1 cellular context compared by ENCODE assay signal in genomic region chr20:36199293-36200257, GRCh38.
TF ChIP-seq lines count a peak whose summit lies in the region.

No MANE protein-coding gene starts in this region.

TF ChIP-seq in HepG2, 621 proteins besides CTCF, POLR2A, EP300 and RAD21 (continued from another document and continues in another):
- TF ChIP-seq, protein P1, sequence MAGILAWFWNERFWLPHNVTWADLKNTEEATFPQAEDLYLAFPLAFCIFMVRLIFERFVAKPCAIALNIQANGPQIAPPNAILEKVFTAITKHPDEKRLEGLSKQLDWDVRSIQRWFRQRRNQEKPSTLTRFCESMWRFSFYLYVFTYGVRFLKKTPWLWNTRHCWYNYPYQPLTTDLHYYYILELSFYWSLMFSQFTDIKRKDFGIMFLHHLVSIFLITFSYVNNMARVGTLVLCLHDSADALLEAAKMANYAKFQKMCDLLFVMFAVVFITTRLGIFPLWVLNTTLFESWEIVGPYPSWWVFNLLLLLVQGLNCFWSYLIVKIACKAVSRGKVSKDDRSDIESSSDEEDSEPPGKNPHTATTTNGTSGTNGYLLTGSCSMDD (CRISPR knock-in tag; IDR thresholded peaks at IDR 0.05) = no peak
- TF ChIP-seq MTF2 (CRISPR knock-in tag; IDR thresholded peaks at IDR 0.05; ENCODE audit: borderline replicate concordance) (no peak), ETV6 (CRISPR knock-in tag; conservative IDR thresholded peaks at IDR 0.05) (no peak; the same call in 1 of the 2 replicates), KMT2A (CRISPR knock-in tag; IDR thresholded peaks at IDR 0.05) (0 out of 2 replicates have a peak, but pooled peaks have one; percentile 19), ZNF260 (CRISPR knock-in tag; IDR thresholded peaks at IDR 0.05; ENCODE audit: borderline replicate concordance, low read depth) (no peak), ZNF782 (CRISPR knock-in tag; IDR thresholded peaks at IDR 0.05; ENCODE audit: borderline replicate concordance) (no peak), SMYD3 (CRISPR knock-in tag; IDR thresholded peaks at IDR 0.05) (no peak), ASH2L (IDR thresholded peaks at IDR 0.05; ENCODE audit: insufficient read length, low read depth, low read length) (no peak), POGK (CRISPR knock-in tag; conservative IDR thresholded peaks at IDR 0.05) (no peak), HES4 (CRISPR knock-in tag; IDR thresholded peaks at IDR 0.05; ENCODE audit: borderline replicate concordance) (no peak), REL (CRISPR knock-in tag; conservative IDR thresholded peaks at IDR 0.05) (no peak), GATAD2A (CRISPR knock-in tag; IDR thresholded peaks at IDR 0.05) (peak; percentile 57; the same call in 1 of the 2 replicates), CBX5 (CRISPR knock-in tag; IDR thresholded peaks at IDR 0.05; ENCODE audit: borderline replicate concordance) (no peak; the same call in 1 of the 2 replicates), YY1 (IDR thresholded peaks at IDR 0.05; ENCODE audit: insufficient read depth, insufficient replicate concordance, low read depth, low read length) (no peak), ZNF766 (CRISPR knock-in tag; IDR thresholded peaks at IDR 0.05; ENCODE audit: borderline replicate concordance) (0 out of 2 replicates have a peak, but pooled peaks have one; percentile 13), TGIF2 (CRISPR knock-in tag; IDR thresholded peaks at IDR 0.05) (peak; percentile 66; the same call in 1 of the 2 replicates), TP53 (CRISPR knock-in tag; conservative IDR thresholded peaks at IDR 0.05) (no peak), ZNF713 (CRISPR knock-in tag; IDR thresholded peaks at IDR 0.05) (no peak), ZNF891 (CRISPR knock-in tag; IDR thresholded peaks at IDR 0.05) (0 out of 2 replicates have a peak, but pooled peaks have one; percentile 53), FOXC1 (CRISPR knock-in tag; IDR thresholded peaks at IDR 0.05; ENCODE audit: borderline replicate concordance) (peak; percentile 87; the same call in 1 of the 2 replicates), IRF2 (CRISPR knock-in tag; IDR thresholded peaks at IDR 0.05) (peak; percentile 80), POLR2G (IDR thresholded peaks at IDR 0.05; ENCODE audit: low read depth, low read length) (no peak), ZNF274 (CRISPR knock-in tag; IDR thresholded peaks at IDR 0.05) (0 out of 2 replicates have a peak, but pooled peaks have one; percentile 62), FIP1L1 (IDR thresholded peaks at IDR 0.05; ENCODE audit: borderline replicate concordance, insufficient read depth, low read depth, low read length) (no peak), FOXJ3 (CRISPR knock-in tag; IDR thresholded peaks at IDR 0.05; ENCODE audit: borderline replicate concordance) (no peak), ZNF607 (CRISPR knock-in tag; IDR thresholded peaks at IDR 0.05; ENCODE audit: borderline replicate concordance) (no peak)
- TF ChIP-seq, protein P2, sequence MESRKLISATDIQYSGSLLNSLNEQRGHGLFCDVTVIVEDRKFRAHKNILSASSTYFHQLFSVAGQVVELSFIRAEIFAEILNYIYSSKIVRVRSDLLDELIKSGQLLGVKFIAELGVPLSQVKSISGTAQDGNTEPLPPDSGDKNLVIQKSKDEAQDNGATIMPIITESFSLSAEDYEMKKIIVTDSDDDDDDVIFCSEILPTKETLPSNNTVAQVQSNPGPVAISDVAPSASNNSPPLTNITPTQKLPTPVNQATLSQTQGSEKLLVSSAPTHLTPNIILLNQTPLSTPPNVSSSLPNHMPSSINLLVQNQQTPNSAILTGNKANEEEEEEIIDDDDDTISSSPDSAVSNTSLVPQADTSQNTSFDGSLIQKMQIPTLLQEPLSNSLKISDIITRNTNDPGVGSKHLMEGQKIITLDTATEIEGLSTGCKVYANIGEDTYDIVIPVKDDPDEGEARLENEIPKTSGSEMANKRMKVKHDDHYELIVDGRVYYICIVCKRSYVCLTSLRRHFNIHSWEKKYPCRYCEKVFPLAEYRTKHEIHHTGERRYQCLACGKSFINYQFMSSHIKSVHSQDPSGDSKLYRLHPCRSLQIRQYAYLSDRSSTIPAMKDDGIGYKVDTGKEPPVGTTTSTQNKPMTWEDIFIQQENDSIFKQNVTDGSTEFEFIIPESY (CRISPR knock-in tag; IDR thresholded peaks at IDR 0.05) = peak; percentile 49; the same call in 1 of the 2 replicates
- TF ChIP-seq, protein P3, sequence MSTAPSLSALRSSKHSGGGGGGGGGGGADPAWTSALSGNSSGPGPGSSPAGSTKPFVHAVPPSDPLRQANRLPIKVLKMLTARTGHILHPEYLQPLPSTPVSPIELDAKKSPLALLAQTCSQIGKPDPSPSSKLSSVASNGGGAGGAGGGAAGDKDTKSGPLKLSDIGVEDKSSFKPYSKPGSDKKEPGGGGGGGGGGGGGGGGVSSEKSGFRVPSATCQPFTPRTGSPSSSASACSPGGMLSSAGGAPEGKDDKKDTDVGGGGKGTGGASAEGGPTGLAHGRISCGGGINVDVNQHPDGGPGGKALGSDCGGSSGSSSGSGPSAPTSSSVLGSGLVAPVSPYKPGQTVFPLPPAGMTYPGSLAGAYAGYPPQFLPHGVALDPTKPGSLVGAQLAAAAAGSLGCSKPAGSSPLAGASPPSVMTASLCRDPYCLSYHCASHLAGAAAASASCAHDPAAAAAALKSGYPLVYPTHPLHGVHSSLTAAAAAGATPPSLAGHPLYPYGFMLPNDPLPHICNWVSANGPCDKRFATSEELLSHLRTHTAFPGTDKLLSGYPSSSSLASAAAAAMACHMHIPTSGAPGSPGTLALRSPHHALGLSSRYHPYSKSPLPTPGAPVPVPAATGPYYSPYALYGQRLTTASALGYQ (CRISPR knock-in tag; IDR thresholded peaks at IDR 0.05) = no peak
- TF ChIP-seq, protein P4, sequence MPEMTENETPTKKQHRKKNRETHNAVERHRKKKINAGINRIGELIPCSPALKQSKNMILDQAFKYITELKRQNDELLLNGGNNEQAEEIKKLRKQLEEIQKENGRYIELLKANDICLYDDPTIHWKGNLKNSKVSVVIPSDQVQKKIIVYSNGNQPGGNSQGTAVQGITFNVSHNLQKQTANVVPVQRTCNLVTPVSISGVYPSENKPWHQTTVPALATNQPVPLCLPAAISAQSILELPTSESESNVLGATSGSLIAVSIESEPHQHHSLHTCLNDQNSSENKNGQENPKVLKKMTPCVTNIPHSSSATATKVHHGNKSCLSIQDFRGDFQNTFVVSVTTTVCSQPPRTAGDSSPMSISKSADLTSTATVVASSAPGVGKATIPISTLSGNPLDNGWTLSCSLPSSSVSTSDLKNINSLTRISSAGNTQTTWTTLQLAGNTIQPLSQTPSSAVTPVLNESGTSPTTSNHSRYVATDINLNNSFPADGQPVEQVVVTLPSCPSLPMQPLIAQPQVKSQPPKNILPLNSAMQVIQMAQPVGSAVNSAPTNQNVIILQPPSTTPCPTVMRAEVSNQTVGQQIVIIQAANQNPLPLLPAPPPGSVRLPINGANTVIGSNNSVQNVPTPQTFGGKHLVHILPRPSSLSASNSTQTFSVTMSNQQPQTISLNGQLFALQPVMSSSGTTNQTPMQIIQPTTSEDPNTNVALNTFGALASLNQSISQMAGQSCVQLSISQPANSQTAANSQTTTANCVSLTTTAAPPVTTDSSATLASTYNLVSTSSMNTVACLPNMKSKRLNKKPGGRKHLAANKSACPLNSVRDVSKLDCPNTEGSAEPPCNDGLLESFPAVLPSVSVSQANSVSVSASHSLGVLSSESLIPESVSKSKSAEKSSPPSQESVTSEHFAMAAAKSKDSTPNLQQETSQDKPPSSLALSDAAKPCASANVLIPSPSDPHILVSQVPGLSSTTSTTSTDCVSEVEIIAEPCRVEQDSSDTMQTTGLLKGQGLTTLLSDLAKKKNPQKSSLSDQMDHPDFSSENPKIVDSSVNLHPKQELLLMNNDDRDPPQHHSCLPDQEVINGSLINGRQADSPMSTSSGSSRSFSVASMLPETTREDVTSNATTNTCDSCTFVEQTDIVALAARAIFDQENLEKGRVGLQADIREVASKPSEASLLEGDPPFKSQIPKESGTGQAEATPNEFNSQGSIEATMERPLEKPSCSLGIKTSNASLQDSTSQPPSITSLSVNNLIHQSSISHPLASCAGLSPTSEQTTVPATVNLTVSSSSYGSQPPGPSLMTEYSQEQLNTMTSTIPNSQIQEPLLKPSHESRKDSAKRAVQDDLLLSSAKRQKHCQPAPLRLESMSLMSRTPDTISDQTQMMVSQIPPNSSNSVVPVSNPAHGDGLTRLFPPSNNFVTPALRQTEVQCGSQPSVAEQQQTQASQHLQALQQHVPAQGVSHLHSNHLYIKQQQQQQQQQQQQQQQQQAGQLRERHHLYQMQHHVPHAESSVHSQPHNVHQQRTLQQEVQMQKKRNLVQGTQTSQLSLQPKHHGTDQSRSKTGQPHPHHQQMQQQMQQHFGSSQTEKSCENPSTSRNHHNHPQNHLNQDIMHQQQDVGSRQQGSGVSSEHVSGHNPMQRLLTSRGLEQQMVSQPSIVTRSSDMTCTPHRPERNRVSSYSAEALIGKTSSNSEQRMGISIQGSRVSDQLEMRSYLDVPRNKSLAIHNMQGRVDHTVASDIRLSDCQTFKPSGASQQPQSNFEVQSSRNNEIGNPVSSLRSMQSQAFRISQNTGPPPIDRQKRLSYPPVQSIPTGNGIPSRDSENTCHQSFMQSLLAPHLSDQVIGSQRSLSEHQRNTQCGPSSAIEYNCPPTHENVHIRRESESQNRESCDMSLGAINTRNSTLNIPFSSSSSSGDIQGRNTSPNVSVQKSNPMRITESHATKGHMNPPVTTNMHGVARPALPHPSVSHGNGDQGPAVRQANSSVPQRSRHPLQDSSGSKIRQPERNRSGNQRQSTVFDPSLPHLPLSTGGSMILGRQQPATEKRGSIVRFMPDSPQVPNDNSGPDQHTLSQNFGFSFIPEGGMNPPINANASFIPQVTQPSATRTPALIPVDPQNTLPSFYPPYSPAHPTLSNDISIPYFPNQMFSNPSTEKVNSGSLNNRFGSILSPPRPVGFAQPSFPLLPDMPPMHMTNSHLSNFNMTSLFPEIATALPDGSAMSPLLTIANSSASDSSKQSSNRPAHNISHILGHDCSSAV (CRISPR knock-in tag; IDR thresholded peaks at IDR 0.05; ENCODE audit: borderline replicate concordance) = no peak
- TF ChIP-seq, protein P5, sequence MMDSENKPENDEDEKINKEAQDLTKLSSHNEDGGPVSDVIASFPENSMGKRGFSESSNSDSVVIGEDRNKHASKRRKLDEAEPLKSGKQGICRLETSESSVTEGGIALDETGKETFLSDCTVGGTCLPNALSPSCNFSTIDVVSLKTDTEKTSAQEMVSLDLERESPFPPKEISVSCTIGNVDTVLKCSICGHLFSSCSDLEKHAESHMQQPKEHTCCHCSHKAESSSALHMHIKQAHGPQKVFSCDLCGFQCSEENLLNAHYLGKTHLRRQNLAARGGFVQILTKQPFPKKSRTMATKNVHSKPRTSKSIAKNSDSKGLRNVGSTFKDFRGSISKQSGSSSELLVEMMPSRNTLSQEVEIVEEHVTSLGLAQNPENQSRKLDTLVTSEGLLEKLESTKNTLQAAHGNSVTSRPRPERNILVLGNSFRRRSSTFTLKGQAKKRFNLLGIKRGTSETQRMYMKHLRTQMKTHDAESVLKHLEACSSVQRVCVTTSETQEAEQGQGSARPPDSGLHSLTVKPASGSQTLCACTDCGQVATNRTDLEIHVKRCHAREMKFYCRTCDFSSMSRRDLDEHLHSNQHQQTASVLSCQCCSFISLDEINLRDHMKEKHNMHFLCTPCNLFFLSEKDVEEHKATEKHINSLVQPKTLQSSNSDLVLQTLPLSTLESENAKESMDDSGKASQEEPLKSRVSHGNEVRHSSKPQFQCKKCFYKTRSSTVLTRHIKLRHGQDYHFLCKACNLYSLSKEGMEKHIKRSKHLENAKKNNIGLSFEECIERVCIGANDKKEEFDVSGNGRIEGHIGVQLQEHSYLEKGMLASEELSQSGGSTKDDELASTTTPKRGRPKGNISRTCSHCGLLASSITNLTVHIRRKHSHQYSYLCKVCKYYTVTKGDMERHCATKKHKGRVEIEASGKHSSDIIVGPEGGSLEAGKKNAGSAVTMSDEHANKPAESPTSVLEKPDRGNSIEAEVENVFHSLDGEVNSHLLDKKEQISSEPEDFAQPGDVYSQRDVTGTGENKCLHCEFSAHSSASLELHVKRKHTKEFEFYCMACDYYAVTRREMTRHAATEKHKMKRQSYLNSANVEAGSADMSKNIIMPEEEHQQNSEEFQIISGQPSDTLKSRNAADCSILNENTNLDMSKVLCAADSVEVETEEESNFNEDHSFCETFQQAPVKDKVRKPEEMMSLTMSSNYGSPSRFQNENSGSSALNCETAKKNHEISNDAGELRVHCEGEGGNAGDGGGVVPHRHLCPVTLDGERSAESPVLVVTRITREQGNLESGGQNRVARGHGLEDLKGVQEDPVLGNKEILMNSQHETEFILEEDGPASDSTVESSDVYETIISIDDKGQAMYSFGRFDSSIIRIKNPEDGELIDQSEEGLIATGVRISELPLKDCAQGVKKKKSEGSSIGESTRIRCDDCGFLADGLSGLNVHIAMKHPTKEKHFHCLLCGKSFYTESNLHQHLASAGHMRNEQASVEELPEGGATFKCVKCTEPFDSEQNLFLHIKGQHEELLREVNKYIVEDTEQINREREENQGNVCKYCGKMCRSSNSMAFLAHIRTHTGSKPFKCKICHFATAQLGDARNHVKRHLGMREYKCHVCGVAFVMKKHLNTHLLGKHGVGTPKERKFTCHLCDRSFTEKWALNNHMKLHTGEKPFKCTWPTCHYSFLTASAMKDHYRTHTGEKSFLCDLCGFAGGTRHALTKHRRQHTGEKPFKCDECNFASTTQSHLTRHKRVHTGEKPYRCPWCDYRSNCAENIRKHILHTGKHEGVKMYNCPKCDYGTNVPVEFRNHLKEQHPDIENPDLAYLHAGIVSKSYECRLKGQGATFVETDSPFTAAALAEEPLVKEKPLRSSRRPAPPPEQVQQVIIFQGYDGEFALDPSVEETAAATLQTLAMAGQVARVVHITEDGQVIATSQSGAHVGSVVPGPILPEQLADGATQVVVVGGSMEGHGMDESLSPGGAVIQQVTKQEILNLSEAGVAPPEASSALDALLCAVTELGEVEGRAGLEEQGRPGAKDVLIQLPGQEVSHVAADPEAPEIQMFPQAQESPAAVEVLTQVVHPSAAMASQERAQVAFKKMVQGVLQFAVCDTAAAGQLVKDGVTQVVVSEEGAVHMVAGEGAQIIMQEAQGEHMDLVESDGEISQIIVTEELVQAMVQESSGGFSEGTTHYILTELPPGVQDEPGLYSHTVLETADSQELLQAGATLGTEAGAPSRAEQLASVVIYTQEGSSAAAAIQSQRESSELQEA (CRISPR knock-in tag; IDR thresholded peaks at IDR 0.05; ENCODE audit: not compliant biosample characterization) = peak; percentile 68
